Comparison of ENCODE assay signal across 1 cellular context in genomic region chr6:83192871-83193746, GRCh38.
TF ChIP-seq lines count a peak whose summit lies in the region.

TSS of gene PGM3 (minus strand) at chr6:83193265. CDS start at chr6:83191012, 2,253 bp downstream.
TSS of gene RWDD2A (plus strand) at chr6:83193357. CDS start at chr6:83194452, 1,095 bp downstream.

TF ChIP-seq in WTC11, 78 proteins besides CTCF, POLR2A, EP300 and RAD21 (continued from another document):
- TF ChIP-seq ERG (CRISPR knock-in tag; IDR thresholded peaks at IDR 0.05), result no peak
- TF ChIP-seq ZNF416 (CRISPR knock-in tag; IDR thresholded peaks at IDR 0.05), result no peak
- TF ChIP-seq ATF1 (CRISPR knock-in tag; IDR thresholded peaks at IDR 0.05), result peak; percentile 26; the same call in 1 of the 2 replicates
- no peak for TF ChIP-seq GTF2I (CRISPR knock-in tag; conservative IDR thresholded peaks at IDR 0.05)
- TF ChIP-seq TEAD1 (CRISPR knock-in tag; IDR thresholded peaks at IDR 0.05), result peak; percentile 69
- peak; percentile 74 for TF ChIP-seq MAX (CRISPR knock-in tag; IDR thresholded peaks at IDR 0.05)
- peak; percentile 80 for TF ChIP-seq ETV6 (CRISPR knock-in tag; IDR thresholded peaks at IDR 0.05)
- no peak for TF ChIP-seq TP53 (CRISPR knock-in tag; IDR thresholded peaks at IDR 0.05)
- TF ChIP-seq SMAD4 (CRISPR knock-in tag; IDR thresholded peaks at IDR 0.05), result no peak
- no peak for TF ChIP-seq ATF6 (CRISPR knock-in tag; IDR thresholded peaks at IDR 0.05)
- no peak for TF ChIP-seq JUN (CRISPR knock-in tag; IDR thresholded peaks at IDR 0.05)
- TF ChIP-seq PRRX2 (CRISPR knock-in tag; IDR thresholded peaks at IDR 0.05), result no peak
- TF ChIP-seq TCF7 (CRISPR knock-in tag; IDR thresholded peaks at IDR 0.05; ENCODE audit: low read depth), result no peak
- TF ChIP-seq ZNF671 (CRISPR knock-in tag; IDR thresholded peaks at IDR 0.05), result no peak
- peak; percentile 91 for TF ChIP-seq SP1 (CRISPR knock-in tag; conservative IDR thresholded peaks at IDR 0.05)
- no peak for TF ChIP-seq ZNF425 (CRISPR knock-in tag; conservative IDR thresholded peaks at IDR 0.05)
- no peak for TF ChIP-seq RORB (CRISPR knock-in tag; IDR thresholded peaks at IDR 0.05)
- no peak for TF ChIP-seq AFF4 (CRISPR knock-in tag; IDR thresholded peaks at IDR 0.05; ENCODE audit: borderline replicate concordance)
- TF ChIP-seq E2F5 (CRISPR knock-in tag; IDR thresholded peaks at IDR 0.05), result peak; percentile 63; the same call in 1 of the 2 replicates
- TF ChIP-seq NFYB (CRISPR knock-in tag; conservative IDR thresholded peaks at IDR 0.05; ENCODE audit: low read depth), result peak; percentile 45; the same call in 1 of the 2 replicates
- peak; percentile 10 for TF ChIP-seq FOXP4 (CRISPR knock-in tag; IDR thresholded peaks at IDR 0.05)
- peak; percentile 81; the same call in 1 of the 2 replicates for TF ChIP-seq ZNF232 (CRISPR knock-in tag; IDR thresholded peaks at IDR 0.05)
- TF ChIP-seq ZNF512 (CRISPR knock-in tag; IDR thresholded peaks at IDR 0.05; ENCODE audit: borderline replicate concordance), result no peak
- TF ChIP-seq ZNF121 (CRISPR knock-in tag; IDR thresholded peaks at IDR 0.05), result peak; percentile 40; the same call in 1 of the 2 replicates
- TF ChIP-seq CREM (CRISPR knock-in tag; IDR thresholded peaks at IDR 0.05), result peak; percentile 73
- TF ChIP-seq FOXK1 (CRISPR knock-in tag; IDR thresholded peaks at IDR 0.05), result 0 out of 2 replicates have a peak, but pooled peaks have one; percentile 52
- no peak for TF ChIP-seq MLX (CRISPR knock-in tag; IDR thresholded peaks at IDR 0.05)
- TF ChIP-seq NFE2L1 (CRISPR knock-in tag; IDR thresholded peaks at IDR 0.05), result no peak
- peak; percentile 58 for TF ChIP-seq HMGXB4 (CRISPR knock-in tag; IDR thresholded peaks at IDR 0.05)
- TF ChIP-seq SMAD3 (CRISPR knock-in tag; IDR thresholded peaks at IDR 0.05; ENCODE audit: borderline replicate concordance), result 0 out of 2 replicates have a peak, but pooled peaks have one; percentile 54
